ENCODE assay signal across 1 cellular context in genomic region chr6:99426454-99426762, GRCh38.
TF ChIP-seq lines count a peak whose summit lies in the region.

No MANE protein-coding gene starts in this region.

TF ChIP-seq in endothelial cell of umbilical vein, 7 proteins besides CTCF, POLR2A, EP300 and RAD21 (continued from another document):
- no peak for TF ChIP-seq JUN (IDR thresholded peaks at IDR 0.05; ENCODE audit: borderline replicate concordance, insufficient read depth, insufficient read length, low read depth)
- TF ChIP-seq FOS (IDR thresholded peaks at IDR 0.05; ENCODE audit: borderline replicate concordance, insufficient read depth, low read length), result no peak
- TF ChIP-seq MAX (IDR thresholded peaks at IDR 0.05; ENCODE audit: insufficient read depth, insufficient read length), result no peak
- no peak for TF ChIP-seq POLR2AphosphoS5 (IDR thresholded peaks at IDR 0.05; ENCODE audit: insufficient read depth, low read depth, low read length)
TF ChIP-seq in endothelial cell of umbilical vein: peak in this region for 0.
